ENCODE assay signal across 20 cellular contexts in genomic region chr10:50334273-50334672, GRCh38.
DNase-seq lines count a peak whose midpoint lies in the region; ATAC-seq, FAIRE-seq and TF ChIP-seq lines count a peak whose summit lies in the region.
"Had no signal": no experiment of that assay in that cellular context is flagged by ENCODE, and none has a peak within 500 bp of the region (broad histone marks: within the 10 kb centered on the region; RNA-seq: fewer than 3 reads in every experiment).

No MANE protein-coding gene starts in this region.

- H3K4me1 Mint-ChIP-seq in stimulated activated naive CD8-positive, alpha-beta T cell treated with anti-CD3 and anti-CD28 coated beads, Interleukin-15, amount 100 ng/mL, for 72 hours: peaks cover 16% of the 10 kb centered on the region
- H3K4me1 Mint-ChIP-seq in stimulated activated effector memory CD8-positive, alpha-beta T cell treated with anti-CD3 and anti-CD28 coated beads, Interleukin-12 subunit alpha, Interleukin-12 subunit beta, amount 100 ng/mL, for 72 hours: peaks cover 41% of the 10 kb centered on the region

- H3K4me1 ChIP-seq in SJSA1 (replicated peaks): peaks cover 12% of the 10 kb centered on the region

- H3K36me3 ChIP-seq in SJSA1 (peaks cover 8% of the 10 kb centered on the region), bronchial epithelial cell (ENCODE audit: control insufficient read depth, insufficient read depth, low read length) (no peaks in the 10 kb centered on the region)

- no peaks in the 10 kb centered on the region for H3K36me3 Mint-ChIP-seq in stimulated activated effector memory CD8-positive, alpha-beta T cell treated with anti-CD3 and anti-CD28 coated beads, Interleukin-12 subunit alpha, Interleukin-12 subunit beta, amount 100 ng/mL, for 72 hours

- no peak for FAIRE-seq in bronchial epithelial cell (lab: Jason Lieb, UNC)
- FAIRE-seq: G401.6 had no signal

- TF ChIP-seq CTCF in bronchial epithelial cell (IDR thresholded peaks at IDR 0.05; ENCODE audit: insufficient read depth, low read length, severe bottlenecking): no peak

- ATAC-seq in stimulated activated naive CD8-positive, alpha-beta T cell treated with anti-CD3 and anti-CD28 coated beads, Interleukin-15, Interleukin-2, amounts not matched to agents 100 U/mL and 50 U/mL, for 24 hours: peak; percentile 32
- no peak for ATAC-seq in stimulated activated naive CD8-positive, alpha-beta T cell treated with anti-CD3 and anti-CD28 coated beads, Interleukin-15, amount 100 ng/mL, for 72 hours
- peak; percentile 76 for ATAC-seq in stimulated activated effector memory CD8-positive, alpha-beta T cell treated with anti-CD3 and anti-CD28 coated beads, Interleukin-12 subunit alpha, Interleukin-12 subunit beta, amount 100 ng/mL, for 72 hours
- ATAC-seq in GM19397 (IDR thresholded peaks at IDR 0.05; ENCODE audit: unreplicated experiment): no peak

- no peaks in the 10 kb centered on the region for H3K27me3 Mint-ChIP-seq in stimulated activated naive CD8-positive, alpha-beta T cell treated with anti-CD3 and anti-CD28 coated beads, Interleukin-15, amount 100 ng/mL, for 72 hours
- H3K27me3 Mint-ChIP-seq: IgD-negative memory B cell had no signal

- H3K4me3 Mint-ChIP-seq in stimulated activated naive CD8-positive, alpha-beta T cell treated with anti-CD3 and anti-CD28 coated beads, Interleukin-15, amount 100 ng/mL, for 72 hours: no peak overlapping the region
- H3K4me3 Mint-ChIP-seq in stimulated activated effector memory CD8-positive, alpha-beta T cell treated with anti-CD3 and anti-CD28 coated beads, Interleukin-12 subunit alpha, Interleukin-12 subunit beta, amount 100 ng/mL, for 72 hours: no peak overlapping the region
- H3K4me3 Mint-ChIP-seq: H9, IgD-negative memory B cell had no signal

- peak overlapping the region; percentile 29; the same call in 1 of the 2 replicates for H3K27ac ChIP-seq in SJSA1
- H3K27ac ChIP-seq: BLaER1 treated with 17β-estradiol and CSF1 and Interleukin-3, amounts not matched to agents 10 nM and 100 nM; RWPE1 had no signal

- no peak for DNase-seq in stimulated activated naive CD8-positive, alpha-beta T cell treated with anti-CD3 and anti-CD28 coated beads, Interleukin-15, Interleukin-2, amounts not matched to agents 100 U/mL and 50 U/mL, for 24 hours
- DNase-seq in stimulated activated naive CD8-positive, alpha-beta T cell treated with anti-CD3 and anti-CD28 coated beads, Interleukin-15, amount 100 ng/mL, for 72 hours: no peak
- no peak for DNase-seq in SJSA1 (ENCODE audit: low read depth in 1 of 2, low spot score in 2 of 2)
- DNase-seq in bronchial epithelial cell (ENCODE audit: low read depth): peak; percentile 61
- no peak for DNase-seq in stimulated activated effector memory CD8-positive, alpha-beta T cell treated with anti-CD3 and anti-CD28 coated beads, Interleukin-12 subunit alpha, Interleukin-12 subunit beta, amount 100 ng/mL, for 72 hours (ENCODE audit: low spot score in 2 of 2)
- DNase-seq in SKM-1 (lab: John Stamatoyannopoulos, UW; ENCODE audit: unreplicated experiment): no peak
- no peak for DNase-seq in HuH-7.5 (ENCODE audit: low spot score)
- DNase-seq: DND-41, H9, Kasumi-1, NCI-H1105 treated with DMSO at 0.1 percent for 48 hours, NCI-H1694, NCI-H2227 treated with DMSO at 0.1 percent for 48 hours, NCI-H510A treated with DMSO at 0.1 percent for 48 hours, NCI-H82 had no signal

- peaks cover 0 to 4% of the 10 kb centered on the region in 2 donors for H3K9me3 Mint-ChIP-seq in stimulated activated naive CD8-positive, alpha-beta T cell treated with anti-CD3 and anti-CD28 coated beads, Interleukin-15, amount 100 ng/mL, for 72 hours
- no peaks in the 10 kb centered on the region for H3K9me3 Mint-ChIP-seq in stimulated activated effector memory CD8-positive, alpha-beta T cell treated with anti-CD3 and anti-CD28 coated beads, Interleukin-12 subunit alpha, Interleukin-12 subunit beta, amount 100 ng/mL, for 72 hours
- H3K9me3 Mint-ChIP-seq: H9, IgD-negative memory B cell had no signal

- H3K27ac Mint-ChIP-seq in stimulated activated naive CD8-positive, alpha-beta T cell treated with anti-CD3 and anti-CD28 coated beads, Interleukin-15, amount 100 ng/mL, for 72 hours: no peak overlapping the region
- H3K27ac Mint-ChIP-seq in stimulated activated effector memory CD8-positive, alpha-beta T cell treated with anti-CD3 and anti-CD28 coated beads, Interleukin-12 subunit alpha, Interleukin-12 subunit beta, amount 100 ng/mL, for 72 hours: peak overlapping the region; percentile 10
- H3K27ac Mint-ChIP-seq: IgD-negative memory B cell had no signal

- no peak overlapping the region for H3K4me3 ChIP-seq in SJSA1
- H3K4me3 ChIP-seq in bronchial epithelial cell (ENCODE audit: low read depth, low read length): no peak overlapping the region
- H3K4me3 ChIP-seq: BLaER1 treated with 17β-estradiol and CSF1 and Interleukin-3, amounts not matched to agents 10 nM and 100 nM had no signal

- H3K9me3 ChIP-seq in SJSA1 (replicated peaks): no peaks in the 10 kb centered on the region
- H3K9me3 ChIP-seq: BLaER1 treated with 17β-estradiol and CSF1 and Interleukin-3, amounts not matched to agents 10 nM and 100 nM had no signal

- H3K27me3 ChIP-seq in SJSA1 (replicated peaks) (no peaks in the 10 kb centered on the region), bronchial epithelial cell (ENCODE audit: control insufficient read depth, insufficient read depth, low read length) (no peaks in the 10 kb centered on the region)
- H3K27me3 ChIP-seq: BLaER1 treated with 17β-estradiol and CSF1 and Interleukin-3, amounts not matched to agents 10 nM and 100 nM had no signal

Comparison
In these comparisons a context has a peak if more than half of its experiments do, and no peak if none do; other contexts are left out.
1. ATAC-seq: peak in stimulated activated naive CD8-positive, alpha-beta T cell treated with anti-CD3 and anti-CD28 coated beads, Interleukin-15, Interleukin-2, amounts not matched to agents 100 U/mL and 50 U/mL, for 24 hours (single experiment) and stimulated activated effector memory CD8-positive, alpha-beta T cell treated with anti-CD3 and anti-CD28 coated beads, Interleukin-12 subunit alpha, Interleukin-12 subunit beta, amount 100 ng/mL, for 72 hours (single experiment); none in stimulated activated naive CD8-positive, alpha-beta T cell treated with anti-CD3 and anti-CD28 coated beads, Interleukin-15, amount 100 ng/mL, for 72 hours (single experiment) and GM19397 (single experiment).